Comparison of ENCODE assay signal across 8 cellular contexts in genomic region chr12:89707992-89708792, GRCh38.
DNase-seq lines count a peak whose midpoint lies in the region; ATAC-seq lines count a peak whose summit lies in the region.

No MANE protein-coding gene starts in this region.

- H3K27ac Mint-ChIP-seq in memory B cell, result peak overlapping the region; percentile 96

- H3K36me3 ChIP-seq in HUES6 (ENCODE audit: control insufficient read depth, insufficient read depth, low read length), result no peaks in the 10 kb centered on the region

- peaks cover 6% of the 10 kb centered on the region; the same call in 1 of the 2 replicates for H3K4me1 ChIP-seq in HUES6 (ENCODE audit: control insufficient read depth, insufficient read depth, low read length)

- no peaks in the 10 kb centered on the region for H3K9me3 Mint-ChIP-seq in memory B cell

- no peaks in the 10 kb centered on the region for H3K9me3 ChIP-seq in HUES6 (ENCODE audit: control insufficient read depth, insufficient read depth, low read depth, low read length)

- peaks cover 42% of the 10 kb centered on the region for H3K27me3 ChIP-seq in HUES6 (ENCODE audit: control insufficient read depth, insufficient read depth, low read length)

- H3K4me3 ChIP-seq in HUES6 (ENCODE audit: low read depth, low read length), result peak overlapping the region; percentile 83

- ATAC-seq in memory B cell (ENCODE audit: low read depth), result no peak
- no peak for ATAC-seq in HG03565 (IDR thresholded peaks at IDR 0.05; ENCODE audit: unreplicated experiment)

- no peak overlapping the region; the same call in 1 of the 2 replicates for H3K27ac ChIP-seq in HUES6 (ENCODE audit: low read depth, low read length)

- H3K27me3 Mint-ChIP-seq in memory B cell, result no peaks in the 10 kb centered on the region

- peak overlapping the region; percentile 97 for H3K9ac ChIP-seq in HUES6 (ENCODE audit: low read length)

- H3K4me1 Mint-ChIP-seq in memory B cell, result peaks cover 28% of the 10 kb centered on the region

- H3K36me3 Mint-ChIP-seq in memory B cell, result peaks cover 8% of the 10 kb centered on the region

- H3K4me3 Mint-ChIP-seq in memory B cell, result peak overlapping the region; percentile 90

- DNase-seq in NCI-H2029 (lab: John Stamatoyannopoulos, UW) (peak; percentile 47), NCI-H2029 treated with DMSO at 0.1 percent for 48 hours (lab: John Stamatoyannopoulos, UW) (no peak), ecto neural progenitor cell (ENCODE audit: low spot score) (peak; percentile 77), memory B cell (ENCODE audit: low spot score in 2 of 2) (peak; percentile 34 to 55)
- peak; percentile 60 for DNase-seq in activated CD4-positive, CD25-positive, alpha-beta regulatory T cell treated with anti-CD3 and anti-CD28 coated beads, Interleukin-2, amount 50 U/mL, for 72 hours
- DNase-seq in stimulated activated CD8-positive, alpha-beta memory T cell treated with anti-CD3 and anti-CD28 coated beads, Interleukin-7, amount 100 ng/mL, for 24 hours (ENCODE audit: low read depth), result peak; percentile 11
